32 cellular contexts compared by ENCODE assay signal in the genomic region with DNA sequence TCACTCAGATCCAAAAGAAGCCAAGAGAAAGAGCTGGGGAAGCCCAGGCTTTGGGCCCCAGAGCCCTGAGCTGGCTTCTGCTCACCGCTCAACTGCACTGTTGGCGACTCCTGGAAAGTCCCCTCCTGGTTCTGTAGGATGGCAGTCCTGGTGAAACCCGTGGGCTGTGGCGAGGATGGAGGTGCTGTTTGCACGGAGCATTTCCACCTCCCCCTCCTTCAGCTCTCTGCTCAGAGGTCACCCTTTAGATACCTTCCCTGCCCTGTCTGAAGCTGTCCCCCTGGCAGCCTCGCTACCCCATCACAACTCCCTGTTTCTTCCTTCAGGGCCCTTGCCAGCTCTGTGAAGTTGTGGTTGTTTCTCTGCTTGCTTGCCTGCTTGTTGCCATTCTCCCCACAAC.
"Had no signal": no experiment of that assay in that cellular context is flagged by ENCODE, and none has a peak within 500 bp of the region (broad histone marks: within the 10 kb centered on the region; RNA-seq: fewer than 3 reads in every experiment).

No MANE protein-coding gene starts in this region.

- H3K27ac Mint-ChIP-seq: activated CD4-positive, alpha-beta T cell treated with anti-CD3 and anti-CD28 coated beads, Interleukin-2, amount 10 ng/mL, durations not matched to agents 7 days and 5 days; activated CD8-positive, alpha-beta T cell treated with anti-CD3 and anti-CD28 coated beads for 36 hours; activated naive CD4-positive, alpha-beta T cell treated with anti-CD3 and anti-CD28 coated beads, Interleukin-2, amount 50 U/mL, for 24 hours; activated naive CD8-positive, alpha-beta T cell treated with anti-CD3 and anti-CD28 coated beads, Interleukin-2, amount 50 U/mL, for 24 hours; activated T-helper 2 cell treated with anti-CD3 and anti-CD28 coated beads, Interferon-gamma antibody, Interleukin-2, Interleukin-4, amounts not matched to agents 10 μg/mL and 5 μg/mL and 100 μg/mL, durations not matched to agents 14 hours and 24 hours and 36 hours; natural killer cell; stimulated activated memory B cell treated with anti-CD40 and anti-IgM and Interleukin-4, amounts not matched to agents 10 μg/mL and 1 μg/mL and 100 μg/mL, for 72 hours; T-helper 17 cell; WTC11 had no signal

- DNase-seq: activated CD4-positive, alpha-beta T cell treated with anti-CD3 and anti-CD28 coated beads for 1 hour; activated CD4-positive, alpha-beta T cell treated with anti-CD3 and anti-CD28 coated beads, Interleukin-2, amount 10 ng/mL, durations not matched to agents 7 days and 5 days; activated CD8-positive, alpha-beta T cell treated with anti-CD3 and anti-CD28 coated beads for 36 hours; activated naive CD8-positive, alpha-beta T cell treated with anti-CD3 and anti-CD28 coated beads, Interleukin-2, amount 50 U/mL, for 24 hours; activated T-cell treated with anti-CD3 and anti-CD28 coated beads, Interleukin-2, amount 50 U/mL, for 48 hours; amygdala; dermis blood vessel endothelial cell; effector CD8-positive, alpha-beta T cell; esophagus squamous epithelium; foreskin melanocyte; left colon; natural killer cell; stimulated activated CD4-positive, alpha-beta T cell treated with anti-CD3 and anti-CD28 coated beads, Interleukin-1b, Interleukin-23, amount 100 ng/mL, for 48 hours; stimulated activated CD4-positive, alpha-beta T cell treated with anti-CD3 and anti-CD28 coated beads, Interleukin-4, amount 100 ng/mL, for 4 hours; stimulated activated CD8-positive, alpha-beta memory T cell treated with anti-CD3 and anti-CD28 coated beads, Interleukin-4, amount 100 ng/mL, for 48 hours; stimulated activated naive CD8-positive, alpha-beta T cell treated with anti-CD3 and anti-CD28 coated beads, Interleukin-15, amount 100 ng/mL, for 72 hours; substantia nigra; SW 1271; T-helper 17 cell; upper lobe of left lung had no signal

- H3K36me3 Mint-ChIP-seq: activated naive CD4-positive, alpha-beta T cell treated with anti-CD3 and anti-CD28 coated beads, Interleukin-2, amount 50 U/mL, for 24 hours; natural killer cell; stimulated activated memory B cell treated with anti-CD40 and anti-IgM and Interleukin-4, amounts not matched to agents 10 μg/mL and 1 μg/mL and 100 μg/mL, for 72 hours; WTC11 had no signal

- H3K9ac ChIP-seq: parathyroid adenoma had no signal

- H3K27me3 ChIP-seq: right atrium auricular region, upper lobe of left lung, vagina had no signal

- H3K9me3 ChIP-seq: esophagus squamous epithelium, right atrium auricular region, upper lobe of left lung, vagina had no signal

- H3K4me3 Mint-ChIP-seq: activated CD4-positive, alpha-beta T cell treated with anti-CD3 and anti-CD28 coated beads, Interleukin-2, amount 10 ng/mL, durations not matched to agents 7 days and 5 days; activated CD8-positive, alpha-beta T cell treated with anti-CD3 and anti-CD28 coated beads for 36 hours; activated naive CD4-positive, alpha-beta T cell treated with anti-CD3 and anti-CD28 coated beads, Interleukin-2, amount 50 U/mL, for 24 hours; activated naive CD8-positive, alpha-beta T cell treated with anti-CD3 and anti-CD28 coated beads, Interleukin-2, amount 50 U/mL, for 24 hours; central memory CD8-positive, alpha-beta T cell; natural killer cell; stimulated activated memory B cell treated with anti-CD40 and anti-IgM and Interleukin-4, amounts not matched to agents 10 μg/mL and 1 μg/mL and 100 μg/mL, for 72 hours; stimulated activated naive CD8-positive, alpha-beta T cell treated with anti-CD3 and anti-CD28 coated beads, Interleukin-15, amount 100 ng/mL, for 72 hours; T-helper 17 cell; WTC11 had no signal

- H3K4me1 ChIP-seq: esophagus squamous epithelium, parathyroid adenoma, upper lobe of left lung, vagina had no signal

- H3K79me2 ChIP-seq: parathyroid adenoma had no signal

- H3K4me2 ChIP-seq: smooth muscle cell had no signal

- H3K36me3 ChIP-seq: esophagus squamous epithelium, upper lobe of left lung, vagina had no signal

- H3K9me3 Mint-ChIP-seq: activated CD4-positive, alpha-beta T cell treated with anti-CD3 and anti-CD28 coated beads, Interleukin-2, amount 10 ng/mL, durations not matched to agents 7 days and 5 days; activated CD8-positive, alpha-beta T cell treated with anti-CD3 and anti-CD28 coated beads for 36 hours; activated naive CD4-positive, alpha-beta T cell treated with anti-CD3 and anti-CD28 coated beads, Interleukin-2, amount 50 U/mL, for 24 hours; activated naive CD8-positive, alpha-beta T cell treated with anti-CD3 and anti-CD28 coated beads, Interleukin-2, amount 50 U/mL, for 24 hours; activated T-helper 2 cell treated with anti-CD3 and anti-CD28 coated beads, Interferon-gamma antibody, Interleukin-2, Interleukin-4, amounts not matched to agents 10 μg/mL and 5 μg/mL and 100 μg/mL, durations not matched to agents 14 hours and 24 hours and 36 hours; central memory CD8-positive, alpha-beta T cell; natural killer cell; stimulated activated memory B cell treated with anti-CD40 and anti-IgM and Interleukin-4, amounts not matched to agents 10 μg/mL and 1 μg/mL and 100 μg/mL, for 72 hours; stimulated activated naive CD8-positive, alpha-beta T cell treated with anti-CD3 and anti-CD28 coated beads, Interleukin-15, amount 100 ng/mL, for 72 hours; WTC11 had no signal

- H3K4me3 ChIP-seq: esophagus squamous epithelium, right atrium auricular region, smooth muscle cell, upper lobe of left lung, vagina had no signal

- ATAC-seq: activated CD8-positive, alpha-beta T cell treated with anti-CD3 and anti-CD28 coated beads for 36 hours; activated naive CD8-positive, alpha-beta T cell treated with anti-CD3 and anti-CD28 coated beads, Interleukin-2, amount 50 U/mL, for 24 hours; left colon; stimulated activated memory B cell treated with anti-CD40 and anti-IgM and Interleukin-4, amounts not matched to agents 10 μg/mL and 1 μg/mL and 100 μg/mL, for 72 hours; stimulated activated naive CD8-positive, alpha-beta T cell treated with anti-CD3 and anti-CD28 coated beads, Interleukin-15, amount 100 ng/mL, for 72 hours; T-helper 17 cell; WTC11 had no signal

- H3K27ac ChIP-seq: epithelial cell of prostate, esophagus squamous epithelium, parathyroid adenoma, upper lobe of left lung, vagina had no signal

- H2AFZ ChIP-seq: parathyroid adenoma had no signal

- H3K4me1 Mint-ChIP-seq: activated CD4-positive, alpha-beta T cell treated with anti-CD3 and anti-CD28 coated beads, Interleukin-2, amount 10 ng/mL, durations not matched to agents 7 days and 5 days; activated naive CD4-positive, alpha-beta T cell treated with anti-CD3 and anti-CD28 coated beads, Interleukin-2, amount 50 U/mL, for 24 hours; activated naive CD8-positive, alpha-beta T cell treated with anti-CD3 and anti-CD28 coated beads, Interleukin-2, amount 50 U/mL, for 24 hours; central memory CD8-positive, alpha-beta T cell; natural killer cell; stimulated activated memory B cell treated with anti-CD40 and anti-IgM and Interleukin-4, amounts not matched to agents 10 μg/mL and 1 μg/mL and 100 μg/mL, for 72 hours; stimulated activated naive CD8-positive, alpha-beta T cell treated with anti-CD3 and anti-CD28 coated beads, Interleukin-15, amount 100 ng/mL, for 72 hours; T-helper 17 cell; WTC11 had no signal

- FAIRE-seq: endometrium, keratinocyte had no signal

- H3K27me3 Mint-ChIP-seq: activated CD4-positive, alpha-beta T cell treated with anti-CD3 and anti-CD28 coated beads, Interleukin-2, amount 10 ng/mL, durations not matched to agents 7 days and 5 days had no signal
